Comparison of ENCODE assay signal across 1 cellular context in the genomic region with DNA sequence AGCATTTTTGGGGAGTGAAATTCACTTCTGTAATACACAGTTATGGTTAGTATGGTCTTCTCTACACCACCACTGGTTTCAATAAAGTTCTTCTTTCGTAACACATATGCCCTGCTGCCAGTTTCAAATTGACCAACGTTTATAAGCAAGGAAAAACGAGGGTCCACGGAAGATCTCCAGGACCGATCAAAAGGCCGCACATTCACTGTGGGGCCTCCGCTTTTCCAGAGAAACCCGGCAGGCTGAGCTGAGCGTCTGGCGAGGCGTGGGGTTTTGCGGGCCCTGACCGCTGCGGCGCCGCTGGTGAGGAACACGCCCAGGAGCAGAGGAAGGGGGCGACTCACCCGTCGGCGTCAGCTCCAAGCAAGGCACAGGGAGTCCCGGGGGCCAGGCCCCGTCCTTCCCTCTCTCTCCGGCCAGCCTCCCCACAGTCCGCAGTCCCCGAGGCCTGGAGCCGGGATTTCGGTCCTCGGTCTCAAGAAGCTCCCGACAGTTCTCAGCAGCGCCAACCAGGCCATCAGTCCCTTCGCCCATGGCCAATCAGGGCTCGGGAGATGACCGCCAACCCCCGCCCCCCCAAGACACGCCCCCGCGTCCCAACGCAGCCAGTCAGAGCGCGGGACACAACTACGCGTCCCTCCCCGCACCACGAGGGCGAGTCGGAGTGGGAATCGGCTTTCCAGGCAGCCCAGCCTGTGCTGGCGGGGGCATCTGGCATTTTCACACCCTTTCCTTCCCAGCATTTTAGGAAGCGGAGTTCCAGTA.
TF ChIP-seq lines count a peak whose summit lies in the region.

A gene with protein sequence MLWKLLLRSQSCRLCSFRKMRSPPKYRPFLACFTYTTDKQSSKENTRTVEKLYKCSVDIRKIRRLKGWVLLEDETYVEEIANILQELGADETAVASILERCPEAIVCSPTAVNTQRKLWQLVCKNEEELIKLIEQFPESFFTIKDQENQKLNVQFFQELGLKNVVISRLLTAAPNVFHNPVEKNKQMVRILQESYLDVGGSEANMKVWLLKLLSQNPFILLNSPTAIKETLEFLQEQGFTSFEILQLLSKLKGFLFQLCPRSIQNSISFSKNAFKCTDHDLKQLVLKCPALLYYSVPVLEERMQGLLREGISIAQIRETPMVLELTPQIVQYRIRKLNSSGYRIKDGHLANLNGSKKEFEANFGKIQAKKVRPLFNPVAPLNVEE (minus strand): TSS at position 522 of the 765 bp plus-strand sequence. CDS start 8,432 bp downstream, outside the sequence.

TF ChIP-seq in K562, 482 proteins besides CTCF, POLR2A, EP300 and RAD21 (continued from another document and continues in another):
- TF ChIP-seq, protein P1, sequence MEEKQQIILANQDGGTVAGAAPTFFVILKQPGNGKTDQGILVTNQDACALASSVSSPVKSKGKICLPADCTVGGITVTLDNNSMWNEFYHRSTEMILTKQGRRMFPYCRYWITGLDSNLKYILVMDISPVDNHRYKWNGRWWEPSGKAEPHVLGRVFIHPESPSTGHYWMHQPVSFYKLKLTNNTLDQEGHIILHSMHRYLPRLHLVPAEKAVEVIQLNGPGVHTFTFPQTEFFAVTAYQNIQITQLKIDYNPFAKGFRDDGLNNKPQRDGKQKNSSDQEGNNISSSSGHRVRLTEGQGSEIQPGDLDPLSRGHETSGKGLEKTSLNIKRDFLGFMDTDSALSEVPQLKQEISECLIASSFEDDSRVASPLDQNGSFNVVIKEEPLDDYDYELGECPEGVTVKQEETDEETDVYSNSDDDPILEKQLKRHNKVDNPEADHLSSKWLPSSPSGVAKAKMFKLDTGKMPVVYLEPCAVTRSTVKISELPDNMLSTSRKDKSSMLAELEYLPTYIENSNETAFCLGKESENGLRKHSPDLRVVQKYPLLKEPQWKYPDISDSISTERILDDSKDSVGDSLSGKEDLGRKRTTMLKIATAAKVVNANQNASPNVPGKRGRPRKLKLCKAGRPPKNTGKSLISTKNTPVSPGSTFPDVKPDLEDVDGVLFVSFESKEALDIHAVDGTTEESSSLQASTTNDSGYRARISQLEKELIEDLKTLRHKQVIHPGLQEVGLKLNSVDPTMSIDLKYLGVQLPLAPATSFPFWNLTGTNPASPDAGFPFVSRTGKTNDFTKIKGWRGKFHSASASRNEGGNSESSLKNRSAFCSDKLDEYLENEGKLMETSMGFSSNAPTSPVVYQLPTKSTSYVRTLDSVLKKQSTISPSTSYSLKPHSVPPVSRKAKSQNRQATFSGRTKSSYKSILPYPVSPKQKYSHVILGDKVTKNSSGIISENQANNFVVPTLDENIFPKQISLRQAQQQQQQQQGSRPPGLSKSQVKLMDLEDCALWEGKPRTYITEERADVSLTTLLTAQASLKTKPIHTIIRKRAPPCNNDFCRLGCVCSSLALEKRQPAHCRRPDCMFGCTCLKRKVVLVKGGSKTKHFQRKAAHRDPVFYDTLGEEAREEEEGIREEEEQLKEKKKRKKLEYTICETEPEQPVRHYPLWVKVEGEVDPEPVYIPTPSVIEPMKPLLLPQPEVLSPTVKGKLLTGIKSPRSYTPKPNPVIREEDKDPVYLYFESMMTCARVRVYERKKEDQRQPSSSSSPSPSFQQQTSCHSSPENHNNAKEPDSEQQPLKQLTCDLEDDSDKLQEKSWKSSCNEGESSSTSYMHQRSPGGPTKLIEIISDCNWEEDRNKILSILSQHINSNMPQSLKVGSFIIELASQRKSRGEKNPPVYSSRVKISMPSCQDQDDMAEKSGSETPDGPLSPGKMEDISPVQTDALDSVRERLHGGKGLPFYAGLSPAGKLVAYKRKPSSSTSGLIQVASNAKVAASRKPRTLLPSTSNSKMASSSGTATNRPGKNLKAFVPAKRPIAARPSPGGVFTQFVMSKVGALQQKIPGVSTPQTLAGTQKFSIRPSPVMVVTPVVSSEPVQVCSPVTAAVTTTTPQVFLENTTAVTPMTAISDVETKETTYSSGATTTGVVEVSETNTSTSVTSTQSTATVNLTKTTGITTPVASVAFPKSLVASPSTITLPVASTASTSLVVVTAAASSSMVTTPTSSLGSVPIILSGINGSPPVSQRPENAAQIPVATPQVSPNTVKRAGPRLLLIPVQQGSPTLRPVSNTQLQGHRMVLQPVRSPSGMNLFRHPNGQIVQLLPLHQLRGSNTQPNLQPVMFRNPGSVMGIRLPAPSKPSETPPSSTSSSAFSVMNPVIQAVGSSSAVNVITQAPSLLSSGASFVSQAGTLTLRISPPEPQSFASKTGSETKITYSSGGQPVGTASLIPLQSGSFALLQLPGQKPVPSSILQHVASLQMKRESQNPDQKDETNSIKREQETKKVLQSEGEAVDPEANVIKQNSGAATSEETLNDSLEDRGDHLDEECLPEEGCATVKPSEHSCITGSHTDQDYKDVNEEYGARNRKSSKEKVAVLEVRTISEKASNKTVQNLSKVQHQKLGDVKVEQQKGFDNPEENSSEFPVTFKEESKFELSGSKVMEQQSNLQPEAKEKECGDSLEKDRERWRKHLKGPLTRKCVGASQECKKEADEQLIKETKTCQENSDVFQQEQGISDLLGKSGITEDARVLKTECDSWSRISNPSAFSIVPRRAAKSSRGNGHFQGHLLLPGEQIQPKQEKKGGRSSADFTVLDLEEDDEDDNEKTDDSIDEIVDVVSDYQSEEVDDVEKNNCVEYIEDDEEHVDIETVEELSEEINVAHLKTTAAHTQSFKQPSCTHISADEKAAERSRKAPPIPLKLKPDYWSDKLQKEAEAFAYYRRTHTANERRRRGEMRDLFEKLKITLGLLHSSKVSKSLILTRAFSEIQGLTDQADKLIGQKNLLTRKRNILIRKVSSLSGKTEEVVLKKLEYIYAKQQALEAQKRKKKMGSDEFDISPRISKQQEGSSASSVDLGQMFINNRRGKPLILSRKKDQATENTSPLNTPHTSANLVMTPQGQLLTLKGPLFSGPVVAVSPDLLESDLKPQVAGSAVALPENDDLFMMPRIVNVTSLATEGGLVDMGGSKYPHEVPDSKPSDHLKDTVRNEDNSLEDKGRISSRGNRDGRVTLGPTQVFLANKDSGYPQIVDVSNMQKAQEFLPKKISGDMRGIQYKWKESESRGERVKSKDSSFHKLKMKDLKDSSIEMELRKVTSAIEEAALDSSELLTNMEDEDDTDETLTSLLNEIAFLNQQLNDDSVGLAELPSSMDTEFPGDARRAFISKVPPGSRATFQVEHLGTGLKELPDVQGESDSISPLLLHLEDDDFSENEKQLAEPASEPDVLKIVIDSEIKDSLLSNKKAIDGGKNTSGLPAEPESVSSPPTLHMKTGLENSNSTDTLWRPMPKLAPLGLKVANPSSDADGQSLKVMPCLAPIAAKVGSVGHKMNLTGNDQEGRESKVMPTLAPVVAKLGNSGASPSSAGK (IDR thresholded peaks at IDR 0.05), result peak; percentile 95
- TF ChIP-seq ZNF75A (CRISPR knock-in tag; IDR thresholded peaks at IDR 0.05) (no peak), KLF1 (tag; IDR thresholded peaks at IDR 0.05) (no peak), FOXJ2 (tag; IDR thresholded peaks at IDR 0.05) (no peak), NEUROD1 (IDR thresholded peaks at IDR 0.05; ENCODE audit: borderline replicate concordance, low read depth, low read length, partially characterized antibody) (no peak), MXI1 (IDR thresholded peaks at IDR 0.05; ENCODE audit: low read depth, low read length) (no peak), ARID1B (IDR thresholded peaks at IDR 0.05) (0 out of 2 replicates have a peak, but pooled peaks have one; percentile 20), XRCC3 (IDR thresholded peaks at IDR 0.05) (no peak), ZNF445 (CRISPR knock-in tag; IDR thresholded peaks at IDR 0.05; ENCODE audit: low read depth) (no peak), PTRF (tag; IDR thresholded peaks at IDR 0.05) (no peak), ZNF146 (CRISPR knock-in tag; IDR thresholded peaks at IDR 0.05; ENCODE audit: unreplicated experiment) (no peak), RBBP5 (IDR thresholded peaks at IDR 0.05; ENCODE audit: borderline replicate concordance, insufficient read depth, low read length, poor library complexity, severe bottlenecking) (peak; percentile 89)
- TF ChIP-seq, protein P2, sequence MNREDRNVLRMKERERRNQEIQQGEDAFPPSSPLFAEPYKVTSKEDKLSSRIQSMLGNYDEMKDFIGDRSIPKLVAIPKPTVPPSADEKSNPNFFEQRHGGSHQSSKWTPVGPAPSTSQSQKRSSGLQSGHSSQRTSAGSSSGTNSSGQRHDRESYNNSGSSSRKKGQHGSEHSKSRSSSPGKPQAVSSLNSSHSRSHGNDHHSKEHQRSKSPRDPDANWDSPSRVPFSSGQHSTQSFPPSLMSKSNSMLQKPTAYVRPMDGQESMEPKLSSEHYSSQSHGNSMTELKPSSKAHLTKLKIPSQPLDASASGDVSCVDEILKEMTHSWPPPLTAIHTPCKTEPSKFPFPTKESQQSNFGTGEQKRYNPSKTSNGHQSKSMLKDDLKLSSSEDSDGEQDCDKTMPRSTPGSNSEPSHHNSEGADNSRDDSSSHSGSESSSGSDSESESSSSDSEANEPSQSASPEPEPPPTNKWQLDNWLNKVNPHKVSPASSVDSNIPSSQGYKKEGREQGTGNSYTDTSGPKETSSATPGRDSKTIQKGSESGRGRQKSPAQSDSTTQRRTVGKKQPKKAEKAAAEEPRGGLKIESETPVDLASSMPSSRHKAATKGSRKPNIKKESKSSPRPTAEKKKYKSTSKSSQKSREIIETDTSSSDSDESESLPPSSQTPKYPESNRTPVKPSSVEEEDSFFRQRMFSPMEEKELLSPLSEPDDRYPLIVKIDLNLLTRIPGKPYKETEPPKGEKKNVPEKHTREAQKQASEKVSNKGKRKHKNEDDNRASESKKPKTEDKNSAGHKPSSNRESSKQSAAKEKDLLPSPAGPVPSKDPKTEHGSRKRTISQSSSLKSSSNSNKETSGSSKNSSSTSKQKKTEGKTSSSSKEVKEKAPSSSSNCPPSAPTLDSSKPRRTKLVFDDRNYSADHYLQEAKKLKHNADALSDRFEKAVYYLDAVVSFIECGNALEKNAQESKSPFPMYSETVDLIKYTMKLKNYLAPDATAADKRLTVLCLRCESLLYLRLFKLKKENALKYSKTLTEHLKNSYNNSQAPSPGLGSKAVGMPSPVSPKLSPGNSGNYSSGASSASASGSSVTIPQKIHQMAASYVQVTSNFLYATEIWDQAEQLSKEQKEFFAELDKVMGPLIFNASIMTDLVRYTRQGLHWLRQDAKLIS (CRISPR knock-in tag; IDR thresholded peaks at IDR 0.05), result no peak
- TF ChIP-seq, protein P3, sequence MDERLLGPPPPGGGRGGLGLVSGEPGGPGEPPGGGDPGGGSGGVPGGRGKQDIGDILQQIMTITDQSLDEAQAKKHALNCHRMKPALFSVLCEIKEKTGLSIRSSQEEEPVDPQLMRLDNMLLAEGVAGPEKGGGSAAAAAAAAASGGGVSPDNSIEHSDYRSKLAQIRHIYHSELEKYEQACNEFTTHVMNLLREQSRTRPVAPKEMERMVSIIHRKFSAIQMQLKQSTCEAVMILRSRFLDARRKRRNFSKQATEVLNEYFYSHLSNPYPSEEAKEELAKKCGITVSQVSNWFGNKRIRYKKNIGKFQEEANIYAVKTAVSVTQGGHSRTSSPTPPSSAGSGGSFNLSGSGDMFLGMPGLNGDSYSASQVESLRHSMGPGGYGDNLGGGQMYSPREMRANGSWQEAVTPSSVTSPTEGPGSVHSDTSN (CRISPR knock-in tag; IDR thresholded peaks at IDR 0.05; ENCODE audit: low read depth), result no peak
- TF ChIP-seq, protein P3 (tag; conservative IDR thresholded peaks at IDR 0.05; ENCODE audit: low read depth), result no peak; the same call in 1 of the 2 replicates
- TF ChIP-seq, protein P4, sequence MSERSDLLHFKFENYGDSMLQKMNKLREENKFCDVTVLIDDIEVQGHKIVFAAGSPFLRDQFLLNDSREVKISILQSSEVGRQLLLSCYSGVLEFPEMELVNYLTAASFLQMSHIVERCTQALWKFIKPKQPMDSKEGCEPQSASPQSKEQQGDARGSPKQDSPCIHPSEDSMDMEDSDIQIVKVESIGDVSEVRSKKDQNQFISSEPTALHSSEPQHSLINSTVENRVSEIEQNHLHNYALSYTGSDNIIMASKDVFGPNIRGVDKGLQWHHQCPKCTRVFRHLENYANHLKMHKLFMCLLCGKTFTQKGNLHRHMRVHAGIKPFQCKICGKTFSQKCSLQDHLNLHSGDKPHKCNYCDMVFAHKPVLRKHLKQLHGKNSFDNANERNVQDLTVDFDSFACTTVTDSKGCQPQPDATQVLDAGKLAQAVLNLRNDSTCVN (CRISPR knock-in tag; IDR thresholded peaks at IDR 0.05), result no peak
- TF ChIP-seq, protein P5, sequence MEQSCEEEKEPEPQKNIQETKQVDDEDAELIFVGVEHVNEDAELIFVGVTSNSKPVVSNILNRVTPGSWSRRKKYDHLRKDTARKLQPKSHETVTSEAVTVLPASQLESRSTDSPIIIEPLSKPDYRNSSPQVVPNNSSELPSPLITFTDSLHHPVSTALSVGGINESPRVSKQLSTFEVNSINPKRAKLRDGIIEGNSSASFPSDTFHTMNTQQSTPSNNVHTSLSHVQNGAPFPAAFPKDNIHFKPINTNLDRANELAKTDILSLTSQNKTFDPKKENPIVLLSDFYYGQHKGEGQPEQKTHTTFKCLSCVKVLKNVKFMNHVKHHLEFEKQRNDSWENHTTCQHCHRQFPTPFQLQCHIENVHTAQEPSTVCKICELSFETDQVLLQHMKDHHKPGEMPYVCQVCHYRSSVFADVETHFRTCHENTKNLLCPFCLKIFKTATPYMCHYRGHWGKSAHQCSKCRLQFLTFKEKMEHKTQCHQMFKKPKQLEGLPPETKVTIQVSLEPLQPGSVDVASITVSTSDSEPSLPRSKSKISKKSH (CRISPR knock-in tag; IDR thresholded peaks at IDR 0.05), result no peak
- TF ChIP-seq, protein P6, sequence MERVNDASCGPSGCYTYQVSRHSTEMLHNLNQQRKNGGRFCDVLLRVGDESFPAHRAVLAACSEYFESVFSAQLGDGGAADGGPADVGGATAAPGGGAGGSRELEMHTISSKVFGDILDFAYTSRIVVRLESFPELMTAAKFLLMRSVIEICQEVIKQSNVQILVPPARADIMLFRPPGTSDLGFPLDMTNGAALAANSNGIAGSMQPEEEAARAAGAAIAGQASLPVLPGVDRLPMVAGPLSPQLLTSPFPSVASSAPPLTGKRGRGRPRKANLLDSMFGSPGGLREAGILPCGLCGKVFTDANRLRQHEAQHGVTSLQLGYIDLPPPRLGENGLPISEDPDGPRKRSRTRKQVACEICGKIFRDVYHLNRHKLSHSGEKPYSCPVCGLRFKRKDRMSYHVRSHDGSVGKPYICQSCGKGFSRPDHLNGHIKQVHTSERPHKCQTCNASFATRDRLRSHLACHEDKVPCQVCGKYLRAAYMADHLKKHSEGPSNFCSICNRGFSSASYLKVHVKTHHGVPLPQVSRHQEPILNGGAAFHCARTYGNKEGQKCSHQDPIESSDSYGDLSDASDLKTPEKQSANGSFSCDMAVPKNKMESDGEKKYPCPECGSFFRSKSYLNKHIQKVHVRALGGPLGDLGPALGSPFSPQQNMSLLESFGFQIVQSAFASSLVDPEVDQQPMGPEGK (CRISPR knock-in tag; IDR thresholded peaks at IDR 0.05; ENCODE audit: borderline replicate concordance), result no peak
- TF ChIP-seq, protein P7, sequence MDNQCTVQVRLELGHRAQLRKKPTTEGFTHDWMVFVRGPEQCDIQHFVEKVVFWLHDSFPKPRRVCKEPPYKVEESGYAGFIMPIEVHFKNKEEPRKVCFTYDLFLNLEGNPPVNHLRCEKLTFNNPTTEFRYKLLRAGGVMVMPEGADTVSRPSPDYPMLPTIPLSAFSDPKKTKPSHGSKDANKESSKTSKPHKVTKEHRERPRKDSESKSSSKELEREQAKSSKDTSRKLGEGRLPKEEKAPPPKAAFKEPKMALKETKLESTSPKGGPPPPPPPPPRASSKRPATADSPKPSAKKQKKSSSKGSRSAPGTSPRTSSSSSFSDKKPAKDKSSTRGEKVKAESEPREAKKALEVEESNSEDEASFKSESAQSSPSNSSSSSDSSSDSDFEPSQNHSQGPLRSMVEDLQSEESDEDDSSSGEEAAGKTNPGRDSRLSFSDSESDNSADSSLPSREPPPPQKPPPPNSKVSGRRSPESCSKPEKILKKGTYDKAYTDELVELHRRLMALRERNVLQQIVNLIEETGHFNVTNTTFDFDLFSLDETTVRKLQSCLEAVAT (IDR thresholded peaks at IDR 0.05), result peak in 1 of 2 experiments; percentile 51; a peak in 1 of 4 replicates
